In the genomic region with DNA sequence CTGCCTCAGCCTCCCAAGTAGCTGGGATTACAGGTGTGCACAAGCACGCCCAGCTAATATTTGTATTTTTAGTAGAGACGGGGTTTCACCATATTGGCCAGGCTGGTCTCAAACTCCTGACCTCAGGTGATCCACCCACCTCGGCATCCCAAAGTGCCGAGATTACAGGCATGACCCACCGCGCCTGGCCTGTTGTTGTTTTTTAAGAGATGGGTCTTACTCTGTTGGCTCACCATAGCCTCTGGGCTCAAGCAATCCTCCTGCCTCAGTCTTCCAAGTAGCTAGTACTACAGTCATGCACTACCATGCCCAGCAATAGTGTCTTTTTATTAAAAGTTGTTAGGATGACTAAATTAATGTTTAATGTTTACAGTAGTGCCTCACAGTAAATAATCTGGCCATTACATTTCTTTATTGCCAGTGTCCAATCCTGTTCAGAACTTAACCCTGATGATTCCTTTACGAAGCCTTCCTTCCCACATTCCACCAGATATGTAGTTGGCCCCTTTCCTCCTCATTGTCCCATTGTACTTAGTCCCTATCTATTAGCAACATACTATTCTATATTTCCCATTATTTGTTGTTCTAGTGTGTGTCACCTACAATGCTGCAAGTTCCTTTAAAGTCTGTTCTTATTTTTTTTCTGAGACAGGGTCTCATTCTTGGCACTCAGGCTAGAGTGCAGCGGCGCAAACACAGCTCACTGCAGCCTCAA, we compare ENCODE assay signal across 23 cellular contexts. TPM values are rescaled to one million over a fixed set of nuclear protein-coding genes. Genes with fewer than 3 reads are reported as not detected.
DNase-seq lines count a peak whose midpoint lies in the region; ATAC-seq, FAIRE-seq and TF ChIP-seq lines count a peak whose summit lies in the region.
"Had no signal": no experiment of that assay in that cellular context is flagged by ENCODE, and none has a peak within 500 bp of the region (broad histone marks: within the 10 kb centered on the region; RNA-seq: fewer than 3 reads in every experiment).

No MANE protein-coding gene starts in this region.

- H3K27me3 Mint-ChIP-seq in GM23338 (ENCODE audit: insufficient read depth, low read depth, poor library complexity) (peaks cover 14% of the 10 kb centered on the region), astrocyte (ENCODE audit: low read depth, unreplicated experiment) (no peaks in the 10 kb centered on the region), progenitor cell of endocrine pancreas (no peaks in the 10 kb centered on the region)
- H3K27me3 Mint-ChIP-seq: CD8-positive, alpha-beta memory T cell had no signal

- H3K4me1 ChIP-seq in GM23338 (ENCODE audit: insufficient read depth) (no peaks in the 10 kb centered on the region), astrocyte (ENCODE audit: insufficient read depth, low read length) (peaks cover 6% of the 10 kb centered on the region)
- H3K4me1 ChIP-seq: A549, BLaER1 had no signal

- H3K27ac ChIP-seq in GM23338 (ENCODE audit: low read depth) (no peak overlapping the region; the same call in 1 of the 2 replicates), astrocyte (ENCODE audit: low read depth, low read length) (no peak overlapping the region)
- H3K27ac ChIP-seq: A549, BLaER1 had no signal

- H3K9ac ChIP-seq in astrocyte (ENCODE audit: low read length), result no peak overlapping the region
- H3K9ac ChIP-seq: BLaER1 had no signal

- H4K20me1 ChIP-seq in GM23338 (replicated peaks; ENCODE audit: insufficient read depth) (no peaks in the 10 kb centered on the region), astrocyte (ENCODE audit: insufficient read depth, low read length) (no peaks in the 10 kb centered on the region)
- H4K20me1 ChIP-seq: BLaER1 had no signal

- H3K4me2 ChIP-seq in GM23338 (peak overlapping the region; percentile 5; the same call in 1 of the 2 replicates), astrocyte (ENCODE audit: low read length) (no peak overlapping the region)
- H3K4me2 ChIP-seq: A549, BLaER1 had no signal

- H3K36me3 Mint-ChIP-seq in GM23338 (ENCODE audit: low read depth) (peaks cover 12% of the 10 kb centered on the region; the same call in 2 of the 3 replicates), astrocyte (ENCODE audit: low read depth, unreplicated experiment) (no peaks in the 10 kb centered on the region), progenitor cell of endocrine pancreas (ENCODE audit: insufficient read depth) (peaks cover 2% of the 10 kb centered on the region)

- H2AFZ ChIP-seq in GM23338, result no peak overlapping the region
- H2AFZ ChIP-seq in astrocyte (ENCODE audit: low read depth, low read length), result no peak overlapping the region

- no peaks in the 10 kb centered on the region for H3K36me3 ChIP-seq in GM23338 (ENCODE audit: insufficient read depth)
- no peaks in the 10 kb centered on the region for H3K36me3 ChIP-seq in astrocyte (ENCODE audit: insufficient read depth, low read length)
- no peaks in the 10 kb centered on the region for H3K36me3 ChIP-seq in MG63
- H3K36me3 ChIP-seq: BLaER1 had no signal

- no peaks in the 10 kb centered on the region for H3K79me2 ChIP-seq in GM23338 (replicated peaks; ENCODE audit: insufficient read depth)
- no peaks in the 10 kb centered on the region for H3K79me2 ChIP-seq in astrocyte (ENCODE audit: insufficient read depth, low read length)

- no peak overlapping the region; the same call in 2 of the 3 replicates for H3K4me3 Mint-ChIP-seq in GM23338
- H3K4me3 Mint-ChIP-seq in astrocyte (ENCODE audit: unreplicated experiment), result peak overlapping the region; percentile 35
- H3K4me3 Mint-ChIP-seq in progenitor cell of endocrine pancreas (ENCODE audit: low read depth), result no peak overlapping the region
- H3K4me3 Mint-ChIP-seq: CD8-positive, alpha-beta memory T cell had no signal

- H3F3A ChIP-seq in GM23338 (replicated peaks; ENCODE audit: low read depth), result no peaks in the 10 kb centered on the region

- FAIRE-seq in astrocyte (lab: Jason Lieb, UNC), result no peak
- FAIRE-seq: A549, D721Med, K562 had no signal

- ATAC-seq in GM23338, result no peak
- ATAC-seq: A549, K562 had no signal

- H3K4me3 ChIP-seq in GM23338 (no peak overlapping the region), astrocyte (ENCODE audit: insufficient read depth, low read depth, low read length) (no peak overlapping the region), MG63 (no peak overlapping the region)
- H3K4me3 ChIP-seq: A549, BLaER1, K562 had no signal

- H3K9me3 Mint-ChIP-seq in GM23338, result no peaks in the 10 kb centered on the region
- H3K9me3 Mint-ChIP-seq in astrocyte (ENCODE audit: unreplicated experiment), result no peaks in the 10 kb centered on the region
- no peaks in the 10 kb centered on the region for H3K9me3 Mint-ChIP-seq in progenitor cell of endocrine pancreas (ENCODE audit: low read depth)
- H3K9me3 Mint-ChIP-seq: CD8-positive, alpha-beta memory T cell had no signal

- H3K27me3 ChIP-seq in GM23338 (ENCODE audit: insufficient read depth), result no peaks in the 10 kb centered on the region
- H3K27me3 ChIP-seq in astrocyte (ENCODE audit: insufficient read depth, low read length), result no peaks in the 10 kb centered on the region
- H3K27me3 ChIP-seq in MG63, result no peaks in the 10 kb centered on the region
- H3K27me3 ChIP-seq: BLaER1 had no signal

- H3K27ac Mint-ChIP-seq in GM23338, result no peak overlapping the region; the same call in 1 of the 2 replicates
- H3K27ac Mint-ChIP-seq in astrocyte (ENCODE audit: unreplicated experiment), result no peak overlapping the region
- peak overlapping the region; percentile 11 for H3K27ac Mint-ChIP-seq in progenitor cell of endocrine pancreas

- H3K4me1 Mint-ChIP-seq in GM23338, result peaks cover 25% of the 10 kb centered on the region
- peaks cover 11% of the 10 kb centered on the region for H3K4me1 Mint-ChIP-seq in astrocyte (ENCODE audit: low read depth, unreplicated experiment)
- H3K4me1 Mint-ChIP-seq in progenitor cell of endocrine pancreas (ENCODE audit: low read depth), result peaks cover 4% of the 10 kb centered on the region

- no peak for DNase-seq in GM23338 (ENCODE audit: low spot score)
- no peak for DNase-seq in astrocyte (ENCODE audit: low read depth)
- peak; percentile 28 to 34 for DNase-seq in lung microvascular endothelial cell (ENCODE audit: low read depth in 2 of 2)
- no peak for DNase-seq in progenitor cell of endocrine pancreas (ENCODE audit: low spot score, unreplicated experiment)
- no peak for DNase-seq in DMS 273 treated with DMSO at 0.1 percent for 48 hours (lab: John Stamatoyannopoulos, UW)
- no peak for DNase-seq in glomerular visceral epithelial cell (ENCODE audit: extremely low spot score)
- no peak for DNase-seq in effector CD4-positive, alpha-beta T cell
- DNase-seq in MG63, result no peak
- DNase-seq: CD8-positive, alpha-beta memory T cell; DMS79 treated with DMSO at 0.1 percent for 48 hours; GOT3; NCI-H1105 treated with DMSO at 0.1 percent for 48 hours; NCI-H1694; NCI-H2107; NCI-H2227 treated with DMSO at 0.1 percent for 48 hours; NCI-H510A treated with DMSO at 0.1 percent for 48 hours; NCI-H82; OCI-M1; SHP77 treated with DMSO at 0.1 percent for 48 hours had no signal

- TF ChIP-seq CTCF in GM23338 (conservative IDR thresholded peaks at IDR 0.05; ENCODE audit: low read depth in 2 of 2) (no peak), astrocyte (IDR thresholded peaks at IDR 0.05; ENCODE audit: insufficient read depth, low read depth, low read length) (no peak), progenitor cell of endocrine pancreas (IDR thresholded peaks at IDR 0.05; ENCODE audit: unreplicated experiment) (no peak)

- H3K9me3 ChIP-seq in astrocyte (ENCODE audit: insufficient read depth, low read depth, low read length) (no peaks in the 10 kb centered on the region), MG63 (no peaks in the 10 kb centered on the region)
- H3K9me3 ChIP-seq: A549, BLaER1 had no signal

- 0 out of 2 replicates have a peak, but pooled peaks cover 5% of the 10 kb centered on the region for H3K9me2 ChIP-seq in GM23338 (ENCODE audit: insufficient read depth)

RNA-seq across cellular contexts. Expression of a gene that starts 8.8 kb away (rescaled TPM):
- 40.4 and 44.5 TPM in 2 replicates for total RNA-seq in GM23338 (2014; rRNA removed; shearing (Covaris generic))
- 52.1 and 68.3 TPM in 2 replicates for polyA plus RNA-seq in GM23338 (2016; fragmentation: Nextera tagmentation; extraction: Ambion mirVana)
- 57.5 and 57.6 TPM in 2 replicates for total RNA-seq in astrocyte
- 31.4 and 45.8 TPM in 2 replicates for total RNA-seq in lung microvascular endothelial cell
- total RNA-seq in progenitor cell of endocrine pancreas, result 202 and 207 TPM in 2 replicates
- 10.6 and 14.8 TPM in 2 replicates for total RNA-seq in MG63 (2014; rRNA removed; shearing (Covaris generic); ENCODE audit: low replicate concordance)

RNA-seq across cellular contexts. Expression of a gene that starts 23.6 kb away (rescaled TPM):
- 68.2 and 77.1 TPM in 2 replicates for total RNA-seq in GM23338 (2014; rRNA removed; shearing (Covaris generic))
- polyA plus RNA-seq in GM23338 (2016; fragmentation: Nextera tagmentation; extraction: Ambion mirVana), result 14.8 and 15.3 TPM in 2 replicates
- 85.8 and 85.9 TPM in 2 replicates for total RNA-seq in astrocyte
- total RNA-seq in lung microvascular endothelial cell, result 42.5 and 73.0 TPM in 2 replicates
- 50.0 and 50.8 TPM in 2 replicates for total RNA-seq in progenitor cell of endocrine pancreas
- 51.6 and 107 TPM in 2 replicates for total RNA-seq in MG63 (2014; rRNA removed; shearing (Covaris generic); ENCODE audit: low replicate concordance)

RNA-seq across cellular contexts. Expression of a gene that starts 26.1 kb away (rescaled TPM):
- 25.5 and 31.6 TPM in 2 replicates for total RNA-seq in GM23338 (2014; rRNA removed; shearing (Covaris generic))
- 24.9 and 27.8 TPM in 2 replicates for polyA plus RNA-seq in GM23338 (2016; fragmentation: Nextera tagmentation; extraction: Ambion mirVana)
- 29.1 and 29.9 TPM in 2 replicates for total RNA-seq in astrocyte
- 17.5 and 21.1 TPM in 2 replicates for total RNA-seq in lung microvascular endothelial cell
- total RNA-seq in progenitor cell of endocrine pancreas, result 37.9 and 40.5 TPM in 2 replicates
- total RNA-seq in MG63 (2014; rRNA removed; shearing (Covaris generic); ENCODE audit: low replicate concordance), result 61.0 and 115 TPM in 2 replicates

RNA-seq across cellular contexts. Expression of a gene that starts 31.8 kb away (rescaled TPM):
- 0.59 and 4.5 TPM in 2 replicates for total RNA-seq in GM23338 (2014; rRNA removed; shearing (Covaris generic))
- 0.29 and 0.63 TPM in 2 replicates for polyA plus RNA-seq in GM23338 (2016; fragmentation: Nextera tagmentation; extraction: Ambion mirVana)
- 0.39 TPM in 1 of 2 replicates, not detected in the other for total RNA-seq in astrocyte
- not detected in 2 replicates for total RNA-seq in lung microvascular endothelial cell
- 62.9 and 65.2 TPM in 2 replicates for total RNA-seq in progenitor cell of endocrine pancreas
- not detected in 2 replicates for total RNA-seq in MG63 (2014; rRNA removed; shearing (Covaris generic); ENCODE audit: low replicate concordance)
- total RNA-seq: K562 had no signal
- polyA plus RNA-seq: CD8-positive, alpha-beta memory T cell had no signal

RNA-seq across cellular contexts. Expression of a gene that starts 39.9 kb away (rescaled TPM):
- total RNA-seq in GM23338 (2014; rRNA removed; shearing (Covaris generic)), result 1,092 and 1,271 TPM in 2 replicates
- 1,545 and 1,548 TPM in 2 replicates for polyA plus RNA-seq in GM23338 (2016; fragmentation: Nextera tagmentation; extraction: Ambion mirVana)
- 2,485 and 2,685 TPM in 2 replicates for total RNA-seq in astrocyte
- 2,671 and 3,118 TPM in 2 replicates for total RNA-seq in lung microvascular endothelial cell
- total RNA-seq in progenitor cell of endocrine pancreas, result 1,155 and 1,178 TPM in 2 replicates
- 1,658 and 1,845 TPM in 2 replicates for total RNA-seq in MG63 (2014; rRNA removed; shearing (Covaris generic); ENCODE audit: low replicate concordance)

Comparison
In these comparisons a context has a peak if more than half of its experiments do, and no peak if none do; other contexts are left out.
1. DNase-seq: peak in lung microvascular endothelial cell (2 of 2); none in GM23338 (single experiment), astrocyte (single experiment), progenitor cell of endocrine pancreas (single experiment), DMS 273 treated with DMSO at 0.1 percent for 48 hours (single experiment), glomerular visceral epithelial cell (single experiment), effector CD4-positive, alpha-beta T cell (single experiment) and MG63 (single experiment).